Comparison of ENCODE assay signal across 9 cellular contexts in the genomic region with DNA sequence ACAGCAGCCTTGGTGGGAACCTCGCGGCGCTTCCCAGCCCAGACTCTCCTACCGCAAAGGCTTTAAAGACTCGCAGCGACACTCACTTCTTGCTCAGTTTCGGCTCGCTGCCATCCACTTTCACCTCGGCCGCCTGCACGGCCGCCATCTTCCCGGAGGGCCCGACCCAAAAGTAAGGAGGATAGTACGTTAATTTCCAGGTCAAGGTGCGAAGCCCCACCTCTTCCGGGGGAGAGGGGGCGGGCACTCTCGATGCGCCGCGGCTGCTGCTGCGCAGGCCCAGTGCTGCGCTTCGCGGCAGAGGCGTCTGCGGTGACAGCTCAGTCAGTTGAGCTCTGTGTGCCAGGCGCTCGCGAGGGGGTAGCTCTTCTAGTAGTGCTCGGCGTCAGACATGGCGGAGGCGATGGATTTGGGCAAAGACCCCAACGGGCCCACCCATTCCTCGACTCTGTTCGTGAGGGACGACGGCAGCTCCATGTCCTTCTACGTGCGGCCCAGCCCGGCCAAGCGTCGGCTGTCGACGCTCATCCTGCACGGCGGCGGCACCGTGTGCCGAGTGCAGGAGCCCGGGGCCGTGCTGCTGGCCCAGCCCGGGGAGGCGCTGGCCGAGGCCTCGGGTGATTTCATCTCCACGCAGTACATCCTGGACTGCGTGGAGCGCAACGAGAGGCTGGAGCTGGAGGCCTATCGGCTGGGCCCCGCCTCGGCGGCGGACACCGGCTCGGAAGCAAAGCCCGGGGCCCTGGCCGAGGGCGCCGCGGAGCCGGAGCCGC. TPM values are rescaled to one million over a fixed set of nuclear protein-coding genes. Genes with fewer than 3 reads are reported as not detected.
DNase-seq lines count a peak whose midpoint lies in the region; ATAC-seq, FAIRE-seq and TF ChIP-seq lines count a peak whose summit lies in the region.
"Had no signal": no experiment of that assay in that cellular context is flagged by ENCODE, and none has a peak within 500 bp of the region (broad histone marks: within the 10 kb centered on the region; RNA-seq: fewer than 3 reads in every experiment).

KARS1 (minus strand) TSS at position 174 of the 773 bp plus-strand sequence; CDS start at position 148, 26 bp downstream.
TERF2IP (plus strand) TSS at position 282 of the 773 bp plus-strand sequence; CDS start at position 392, 110 bp downstream.

- TF ChIP-seq CTCF in AG09309 (IDR thresholded peaks at IDR 0.05; ENCODE audit: control insufficient read depth, insufficient read depth, low read depth, low read length, missing control alignments): no peak
- no peak for TF ChIP-seq CTCF in keratinocyte (optimal IDR thresholded peaks at IDR 0.05 in 1 of 3, IDR thresholded peaks at IDR 0.05 in 1 of 3, conservative IDR thresholded peaks at IDR 0.05 in 1 of 3; ENCODE audit: extremely low read depth in 1 of 3, insufficient read depth in 2 of 3, low read length in 3 of 3)

- peak within 1 kb of the TSS; percentile 93 for H3K27ac ChIP-seq in keratinocyte (ENCODE audit: control insufficient read depth, insufficient read depth, low read length)

- DNase-seq in AG09309 (ENCODE audit: low read depth): peak; percentile 65
- peak; percentile 57 to 85 for DNase-seq in NCI-H446 (lab: John Stamatoyannopoulos, UW)
- peak; percentile 94 for DNase-seq in activated CD4-positive, CD25-positive, alpha-beta regulatory T cell treated with anti-CD3 and anti-CD28 coated beads, Interleukin-2, amount 50 U/mL, for 72 hours
- peak; percentile 11 to 89 for DNase-seq in cerebellar nuclear complex (lab: John Stamatoyannopoulos, UW)
- peak; percentile 41 for DNase-seq in keratinocyte (ENCODE audit: low read depth, low spot score)
- peak; percentile 89 to 90 for DNase-seq in stimulated activated CD4-positive, alpha-beta T cell treated with anti-CD3 and anti-CD28 coated beads, Interleukin-15, amount 100 ng/mL, for 1 hour (ENCODE audit: low read depth in 1 of 2, low spot score in 1 of 2)

- H3K4me2 ChIP-seq in keratinocyte (ENCODE audit: control insufficient read depth, extremely low read depth, insufficient read depth, low read depth, low read length): peak within 1 kb of the TSS; percentile 95

- ATAC-seq in GM19025 (IDR thresholded peaks at IDR 0.05; ENCODE audit: low read depth, unreplicated experiment): peak; percentile 88
- ATAC-seq in HG03342 (IDR thresholded peaks at IDR 0.05; ENCODE audit: unreplicated experiment): peak; percentile 82

- no peak for FAIRE-seq in keratinocyte (lab: Jason Lieb, UNC)
- FAIRE-seq: TTC549 had no signal

- peaks cover 95% of the 10 kb centered on the region for H3K79me2 ChIP-seq in keratinocyte (ENCODE audit: control insufficient read depth, insufficient read depth, low read length)

- H3K9me3 ChIP-seq in keratinocyte (ENCODE audit: control insufficient read depth, low read depth, low read length): no peaks in the 10 kb centered on the region

- H3K36me3 ChIP-seq in keratinocyte (ENCODE audit: control insufficient read depth in 2 of 2, extremely low read depth in 1 of 2, insufficient read depth in 2 of 2, low read length in 2 of 2): peaks cover 0 to 17% of the 10 kb centered on the region in 2 experiments

- dilution Hi-C loops in keratinocyte (cut with MboI; ENCODE audit: extremely low pct_ligation_motif_present, low sequenced_read_pairs): no loop called here

- peaks cover 2% of the 10 kb centered on the region for H3K9me1 ChIP-seq in keratinocyte (ENCODE audit: control insufficient read depth, extremely low read depth, insufficient read depth, low read length)

- peaks cover 29% of the 10 kb centered on the region for H3K4me1 ChIP-seq in keratinocyte (ENCODE audit: control insufficient read depth, extremely low read depth, insufficient read depth, low read length)

- H3K4me3 ChIP-seq in AG09309 (ENCODE audit: control insufficient read depth, low read depth, low read length) (peak within 1 kb of the TSS; percentile 100), keratinocyte (ENCODE audit: control insufficient read depth in 2 of 3, extremely low read depth in 1 of 3, insufficient read depth in 2 of 3, low read depth in 1 of 3, low read length in 3 of 3) (peak within 1 kb of the TSS; percentile 78 to 95 (median 80))

- no peaks in the 10 kb centered on the region for H3K27me3 ChIP-seq in keratinocyte (ENCODE audit: control insufficient read depth, extremely low read depth, insufficient read depth, low read length)

- peaks cover 18% of the 10 kb centered on the region for H4K20me1 ChIP-seq in keratinocyte (ENCODE audit: control insufficient read depth, extremely low read depth, insufficient read depth, low read length)

- peak within 1 kb of the TSS; percentile 93 for H2AFZ ChIP-seq in keratinocyte (ENCODE audit: control insufficient read depth, low read length)

- H3K9ac ChIP-seq in keratinocyte (ENCODE audit: control insufficient read depth, extremely low read depth, insufficient read depth, low read length): peak within 1 kb of the TSS; percentile 93

RNA-seq across cellular contexts. Expression of gene KARS1, which starts in this region (rescaled TPM):
- polyA plus RNA-seq in keratinocyte: 148 to 206 TPM (median 202 TPM) in 3 replicates
- 86.1 TPM for polyA plus RNA-seq in keratinocyte (2011; ENCODE audit: low read depth)
- 141 and 210 TPM in 2 replicates for polyA plus RNA-seq in keratinocyte (2011; cell fraction: cytosol; rRNA removed)
- polyA plus RNA-seq in keratinocyte (2011; cell fraction: nucleus; rRNA removed): 111 and 130 TPM in 2 replicates
- polyA plus RNA-seq in keratinocyte (2012; ENCODE audit: low replicate concordance): 103 and 152 TPM in 2 replicates
- 71.1 to 133 TPM (median 91.5 TPM) in 3 replicates for polyA minus RNA-seq in keratinocyte
- 61.2 TPM for polyA minus RNA-seq in keratinocyte (2011; cell fraction: cytosol; rRNA and poly(A)+ RNA removed)
- 30.1 and 49.3 TPM in 2 replicates for polyA minus RNA-seq in keratinocyte (2011; cell fraction: nucleus; rRNA and poly(A)+ RNA removed)

RNA-seq across cellular contexts. Expression of gene TERF2IP, which starts in this region (rescaled TPM):
- polyA plus RNA-seq in keratinocyte: 14.3 to 24.4 TPM (median 20.0 TPM) in 3 replicates
- 39.3 TPM for polyA plus RNA-seq in keratinocyte (2011; ENCODE audit: low read depth)
- 21.8 and 29.7 TPM in 2 replicates for polyA plus RNA-seq in keratinocyte (2011; cell fraction: cytosol; rRNA removed)
- polyA plus RNA-seq in keratinocyte (2011; cell fraction: nucleus; rRNA removed): 27.4 and 41.1 TPM in 2 replicates
- 25.7 and 59.7 TPM in 2 replicates for polyA plus RNA-seq in keratinocyte (2012; ENCODE audit: low replicate concordance)
- polyA minus RNA-seq in keratinocyte: 2.8 to 5.9 TPM (median 3.4 TPM) in 3 replicates
- 15.3 TPM for polyA minus RNA-seq in keratinocyte (2011; cell fraction: cytosol; rRNA and poly(A)+ RNA removed)
- 7.6 and 10.6 TPM in 2 replicates for polyA minus RNA-seq in keratinocyte (2011; cell fraction: nucleus; rRNA and poly(A)+ RNA removed)

Comparison
In these comparisons a context has a peak if more than half of its experiments do, and no peak if none do; other contexts are left out.
1. Peak in every context shown above with its lines: DNase-seq, ATAC-seq, H3K4me3 ChIP-seq and H3K27ac ChIP-seq.
2. DNase-seq: peak in every context shown above with its lines; median percentile 94 in activated CD4-positive, CD25-positive, alpha-beta regulatory T cell treated with anti-CD3 and anti-CD28 coated beads, Interleukin-2, amount 50 U/mL, for 72 hours; 90 in stimulated activated CD4-positive, alpha-beta T cell treated with anti-CD3 and anti-CD28 coated beads, Interleukin-15, amount 100 ng/mL, for 1 hour; 71 in NCI-H446; 65 in AG09309; 50 in cerebellar nuclear complex; 41 in keratinocyte.